ENCODE assay signal across 8 cellular contexts in the genomic region with DNA sequence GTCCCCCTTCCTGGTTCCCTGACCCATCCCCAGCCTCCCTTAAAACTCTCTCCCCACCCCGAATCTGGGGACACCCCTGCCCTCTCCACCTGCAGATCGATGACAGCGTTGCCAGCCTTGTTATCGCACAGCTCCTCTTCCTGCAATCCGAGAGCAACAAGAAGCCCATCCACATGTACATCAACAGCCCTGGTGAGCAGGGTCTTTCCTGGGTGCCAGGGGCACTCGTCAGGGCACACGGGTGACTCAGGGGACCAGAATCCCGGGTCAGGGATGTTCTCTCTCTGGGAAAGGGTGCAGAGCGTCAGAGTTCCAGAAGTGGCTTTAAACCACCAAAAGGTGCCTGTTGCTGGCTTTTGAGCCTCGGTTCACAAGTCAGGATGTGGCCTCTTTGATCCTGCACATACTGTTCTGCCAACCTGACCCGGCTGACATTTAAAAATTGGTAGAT. TPM values are rescaled to one million over a fixed set of nuclear protein-coding genes. Genes with fewer than 3 reads are reported as not detected.
DNase-seq lines count a peak whose midpoint lies in the region; ATAC-seq and TF ChIP-seq lines count a peak whose summit lies in the region.

No MANE protein-coding gene starts in this region.

- H3K27me3 Mint-ChIP-seq in GM23338 (ENCODE audit: insufficient read depth, low read depth, poor library complexity): peaks cover 4% of the 10 kb centered on the region
- no peaks in the 10 kb centered on the region for H3K27me3 Mint-ChIP-seq in activated CD4-positive, alpha-beta T cell treated with anti-CD3 and anti-CD28 coated beads, Interleukin-2, amount 10 ng/mL, durations not matched to agents 7 days and 5 days

- no peak; the same call in 2 of the 3 replicates for ATAC-seq in GM23338
- ATAC-seq in HG03378 (IDR thresholded peaks at IDR 0.05; ENCODE audit: unreplicated experiment): no peak

- H3K9me3 Mint-ChIP-seq in GM23338: peaks cover 4% of the 10 kb centered on the region; the same call in 1 of the 3 replicates
- H3K9me3 Mint-ChIP-seq in activated CD4-positive, alpha-beta T cell treated with anti-CD3 and anti-CD28 coated beads, Interleukin-2, amount 10 ng/mL, durations not matched to agents 7 days and 5 days: no peaks in the 10 kb centered on the region

- H3K4me3 ChIP-seq in GM23338: peak overlapping the region; percentile 79
- H3K4me3 ChIP-seq in esophagus squamous epithelium: peak overlapping the region; percentile 83 to 96 (median 90)
- peak overlapping the region; percentile 87 to 94 (median 91) for H3K4me3 ChIP-seq in sigmoid colon

- H3K9me2 ChIP-seq in GM23338 (ENCODE audit: insufficient read depth): no peaks in the 10 kb centered on the region

- WGBS in esophagus squamous epithelium, 2 donors: 4 to 16% methylated on average over 5 to 7 of the region's 11 CpGs
- WGBS in sigmoid colon, 2 donors: 22 to 26% methylated on average over 11 of the region's 11 CpGs

- H3K9me3 ChIP-seq in esophagus squamous epithelium: no peaks in the 10 kb centered on the region
- no peaks in the 10 kb centered on the region for H3K9me3 ChIP-seq in sigmoid colon

- intact Hi-C loops in esophagus squamous epithelium (cut with DNase I): no loop called here
- intact Hi-C loops in sigmoid colon (cut with DNase I): no loop called here

- H3K27ac ChIP-seq in GM23338 (ENCODE audit: low read depth) (no peak overlapping the region), esophagus squamous epithelium (peak overlapping the region; percentile 90 to 97 (median 95)), sigmoid colon (peak overlapping the region; percentile 89 to 92 (median 90))

- H3F3A ChIP-seq in GM23338 (replicated peaks; ENCODE audit: low read depth): no peaks in the 10 kb centered on the region

- H3K4me1 ChIP-seq in GM23338 (ENCODE audit: insufficient read depth) (no peaks in the 10 kb centered on the region; the same call in 1 of the 2 replicates), esophagus squamous epithelium (peaks cover 8 to 33% (median 9%) of the 10 kb centered on the region in 3 donors), sigmoid colon (peaks cover 0 to 15% (median 13%) of the 10 kb centered on the region in 4 donors)

- no peak for TF ChIP-seq CTCF in GM23338 (conservative IDR thresholded peaks at IDR 0.05; ENCODE audit: low read depth in 2 of 2)
- TF ChIP-seq CTCF in esophagus squamous epithelium (IDR thresholded peaks at IDR 0.05): no peak
- no peak for TF ChIP-seq CTCF in sigmoid colon (IDR thresholded peaks at IDR 0.05)

- peaks cover 4% of the 10 kb centered on the region; the same call in 1 of the 3 replicates for H3K4me1 Mint-ChIP-seq in GM23338
- H3K4me1 Mint-ChIP-seq in activated CD4-positive, alpha-beta T cell treated with anti-CD3 and anti-CD28 coated beads, Interleukin-2, amount 10 ng/mL, durations not matched to agents 7 days and 5 days: peaks cover 20% of the 10 kb centered on the region

- CTCF ChIA-PET in activated CD4-positive, alpha-beta T cell treated with anti-CD3 and anti-CD28 coated beads, Interleukin-2, amount 10 ng/mL, durations not matched to agents 7 days and 5 days (lab: Charles Lee): interaction anchor here (2.0 to 3.2 kb wide), 2 partner anchors 10 to 15 kb away, joined by 6 to 15 read pairs; a partner anchor contains a TSS

- H3K4me2 ChIP-seq in GM23338: peak overlapping the region; percentile 97

- H2AFZ ChIP-seq in GM23338: peak overlapping the region; percentile 72; the same call in 1 of the 2 replicates

- DNase-seq in GM23338 (ENCODE audit: low spot score) (no peak), esophagus squamous epithelium (lab: John Stamatoyannopoulos, UW) (no peak), sigmoid colon (no peak), NCI-H69 (lab: John Stamatoyannopoulos, UW) (no peak), NCI-H2107 (lab: John Stamatoyannopoulos, UW) (no peak), NCI-H2227 treated with DMSO at 0.1 percent for 48 hours (lab: John Stamatoyannopoulos, UW) (no peak)
- DNase-seq in activated CD4-positive, alpha-beta T cell treated with anti-CD3 and anti-CD28 coated beads, Interleukin-2, amount 10 ng/mL, durations not matched to agents 7 days and 5 days: peak; percentile 68

- peaks cover 8% of the 10 kb centered on the region; the same call in 1 of the 2 replicates for H3K79me2 ChIP-seq in GM23338 (replicated peaks; ENCODE audit: insufficient read depth)

- H3K36me3 Mint-ChIP-seq in GM23338 (ENCODE audit: low read depth): peaks cover 30% of the 10 kb centered on the region
- H3K36me3 Mint-ChIP-seq in activated CD4-positive, alpha-beta T cell treated with anti-CD3 and anti-CD28 coated beads, Interleukin-2, amount 10 ng/mL, durations not matched to agents 7 days and 5 days (ENCODE audit: low read depth): peaks cover 32% of the 10 kb centered on the region

- H3K36me3 ChIP-seq in GM23338 (ENCODE audit: insufficient read depth): peaks cover 18% of the 10 kb centered on the region
- H3K36me3 ChIP-seq in esophagus squamous epithelium: peaks cover 15 to 42% (median 31%) of the 10 kb centered on the region in 3 donors
- H3K36me3 ChIP-seq in sigmoid colon: peaks cover 8 to 42% (median 31%) of the 10 kb centered on the region in 4 donors

- TF ChIP-seq POLR2A in esophagus squamous epithelium (IDR thresholded peaks at IDR 0.05) (no peak), sigmoid colon (IDR thresholded peaks at IDR 0.05) (no peak)

- H3K4me3 Mint-ChIP-seq in GM23338: peak overlapping the region; percentile 88
- peak overlapping the region; percentile 91 for H3K4me3 Mint-ChIP-seq in activated CD4-positive, alpha-beta T cell treated with anti-CD3 and anti-CD28 coated beads, Interleukin-2, amount 10 ng/mL, durations not matched to agents 7 days and 5 days

- H4K20me1 ChIP-seq in GM23338 (replicated peaks; ENCODE audit: insufficient read depth): no peaks in the 10 kb centered on the region; the same call in 1 of the 2 replicates

- no peak for TF ChIP-seq EP300 in sigmoid colon (IDR thresholded peaks at IDR 0.05)

- peak overlapping the region; percentile 52; the same call in 1 of the 2 replicates for H3K27ac Mint-ChIP-seq in GM23338
- peak overlapping the region; percentile 99 for H3K27ac Mint-ChIP-seq in activated CD4-positive, alpha-beta T cell treated with anti-CD3 and anti-CD28 coated beads, Interleukin-2, amount 10 ng/mL, durations not matched to agents 7 days and 5 days

- POLR2A ChIA-PET in activated CD4-positive, alpha-beta T cell treated with anti-CD3 and anti-CD28 coated beads, Interleukin-2, amount 10 ng/mL, durations not matched to agents 7 days and 5 days (lab: Charles Lee): interaction anchor here (0.7 to 3.0 kb wide), 2 partner anchors 10 to 58 kb away, joined by 3 to 19 read pairs; a partner anchor contains a TSS

- H3K27me3 ChIP-seq in GM23338 (ENCODE audit: insufficient read depth) (no peaks in the 10 kb centered on the region), esophagus squamous epithelium (no peaks in the 10 kb centered on the region), sigmoid colon (no peaks in the 10 kb centered on the region)

TF ChIP-seq in GM23338, 12 proteins besides CTCF, POLR2A, EP300 and RAD21 (continues in another document):
- TF ChIP-seq JUNB (IDR thresholded peaks at IDR 0.05; ENCODE audit: unreplicated experiment) (no peak), POLR2AphosphoS5 (IDR thresholded peaks at IDR 0.05; ENCODE audit: low read depth) (no peak)

RNA-seq across cellular contexts. Expression of a gene that starts 1.0 kb away (rescaled TPM):
- total RNA-seq in GM23338 (2014; rRNA removed; shearing (Covaris generic)): 96.7 and 110 TPM in 2 replicates
- polyA plus RNA-seq in GM23338 (2016; fragmentation: Nextera tagmentation; extraction: Ambion mirVana) (65.7 and 76.4 TPM in 2 replicates), sigmoid colon (10 to 100 TPM; 72.1 to 98.3 (median 74.7) TPM)
- 100 to 1,000 TPM; 124 to 125 TPM for total RNA-seq in activated CD4-positive, alpha-beta T cell treated with anti-CD3 and anti-CD28 coated beads, Interleukin-2, amount 10 ng/mL, durations not matched to agents 7 days and 5 days
- total RNA-seq in esophagus squamous epithelium (10 to 100 TPM; 70.7 to 75.9 (median 72.3) TPM), sigmoid colon (10 to 100 TPM; 50.7 to 93.6 (median 70.8) TPM)

RNA-seq across cellular contexts. Expression of a gene that starts 10.2 kb away (rescaled TPM):
- total RNA-seq in GM23338 (2014; rRNA removed; shearing (Covaris generic)): 52.0 and 75.4 TPM in 2 replicates
- polyA plus RNA-seq in GM23338 (2016; fragmentation: Nextera tagmentation; extraction: Ambion mirVana) (66.3 and 76.1 TPM in 2 replicates), sigmoid colon (100 to 1,000 TPM in 2 of 3 donors, 10 to 100 TPM in 1; 79.5 to 183 (median 175) TPM)
- 10 to 100 TPM; 32.8 to 48.2 TPM for total RNA-seq in activated CD4-positive, alpha-beta T cell treated with anti-CD3 and anti-CD28 coated beads, Interleukin-2, amount 10 ng/mL, durations not matched to agents 7 days and 5 days
- total RNA-seq in esophagus squamous epithelium (10 to 100 TPM; 34.0 to 85.3 (median 50.4) TPM), sigmoid colon (100 to 1,000 TPM in 1 of 4 donors, 10 to 100 TPM in 3; 65.8 to 146 (median 78.5) TPM)

RNA-seq across cellular contexts. Expression of a gene that starts 13.4 kb away (rescaled TPM):
- total RNA-seq in GM23338 (2014; rRNA removed; shearing (Covaris generic)): 0.93 and 1.2 TPM in 2 replicates
- polyA plus RNA-seq in GM23338 (2016; fragmentation: Nextera tagmentation; extraction: Ambion mirVana) (0.82 and 1.5 TPM in 2 replicates), sigmoid colon (1 to 10 TPM in 2 of 3 donors, under 1 TPM in 1; 0.60 to 1.7 (median 1.4) TPM)
- 1 to 10 TPM; 2.4 TPM for total RNA-seq in activated CD4-positive, alpha-beta T cell treated with anti-CD3 and anti-CD28 coated beads, Interleukin-2, amount 10 ng/mL, durations not matched to agents 7 days and 5 days
- total RNA-seq in esophagus squamous epithelium (1 to 10 TPM in 2 of 4 donors, under 1 TPM in 2; 0.76 to 1.3 (median 1.0) TPM), sigmoid colon (1 to 10 TPM in 1 of 4 donors, under 1 TPM in 3; 0.41 to 5.8 (median 0.69) TPM)

RNA-seq across cellular contexts. Expression of a gene that starts 29.0 kb away (rescaled TPM):
- total RNA-seq in GM23338 (2014; rRNA removed; shearing (Covaris generic)): not detected in 2 replicates
- polyA plus RNA-seq in GM23338 (2016; fragmentation: Nextera tagmentation; extraction: Ambion mirVana) (not detected in 2 replicates), sigmoid colon (under 1 TPM in 1 of 3 donors, not detected in 2; 0.19 TPM)
- under 1 TPM; 0.81 to 0.82 TPM for total RNA-seq in activated CD4-positive, alpha-beta T cell treated with anti-CD3 and anti-CD28 coated beads, Interleukin-2, amount 10 ng/mL, durations not matched to agents 7 days and 5 days
- total RNA-seq in esophagus squamous epithelium (1 to 10 TPM in 3 of 4 donors, under 1 TPM in 1; 0.53 to 8.1 (median 1.4) TPM), sigmoid colon (not detected)

RNA-seq across cellular contexts. Expression of a gene that starts 30.6 kb away (rescaled TPM):
- 44.4 and 65.5 TPM in 2 replicates for total RNA-seq in GM23338 (2014; rRNA removed; shearing (Covaris generic))
- polyA plus RNA-seq in GM23338 (2016; fragmentation: Nextera tagmentation; extraction: Ambion mirVana): 62.1 and 76.1 TPM in 2 replicates
- total RNA-seq in activated CD4-positive, alpha-beta T cell treated with anti-CD3 and anti-CD28 coated beads, Interleukin-2, amount 10 ng/mL, durations not matched to agents 7 days and 5 days: 10 to 100 TPM; 61.4 to 67.7 TPM
- total RNA-seq in esophagus squamous epithelium: 10 to 100 TPM; 28.0 to 51.3 (median 43.5) TPM
- total RNA-seq in sigmoid colon: 10 to 100 TPM; 34.9 to 48.2 (median 37.9) TPM
- 10 to 100 TPM; 54.3 to 78.3 (median 54.7) TPM for polyA plus RNA-seq in sigmoid colon
